1 cellular context compared by ENCODE assay signal in the genomic region with DNA sequence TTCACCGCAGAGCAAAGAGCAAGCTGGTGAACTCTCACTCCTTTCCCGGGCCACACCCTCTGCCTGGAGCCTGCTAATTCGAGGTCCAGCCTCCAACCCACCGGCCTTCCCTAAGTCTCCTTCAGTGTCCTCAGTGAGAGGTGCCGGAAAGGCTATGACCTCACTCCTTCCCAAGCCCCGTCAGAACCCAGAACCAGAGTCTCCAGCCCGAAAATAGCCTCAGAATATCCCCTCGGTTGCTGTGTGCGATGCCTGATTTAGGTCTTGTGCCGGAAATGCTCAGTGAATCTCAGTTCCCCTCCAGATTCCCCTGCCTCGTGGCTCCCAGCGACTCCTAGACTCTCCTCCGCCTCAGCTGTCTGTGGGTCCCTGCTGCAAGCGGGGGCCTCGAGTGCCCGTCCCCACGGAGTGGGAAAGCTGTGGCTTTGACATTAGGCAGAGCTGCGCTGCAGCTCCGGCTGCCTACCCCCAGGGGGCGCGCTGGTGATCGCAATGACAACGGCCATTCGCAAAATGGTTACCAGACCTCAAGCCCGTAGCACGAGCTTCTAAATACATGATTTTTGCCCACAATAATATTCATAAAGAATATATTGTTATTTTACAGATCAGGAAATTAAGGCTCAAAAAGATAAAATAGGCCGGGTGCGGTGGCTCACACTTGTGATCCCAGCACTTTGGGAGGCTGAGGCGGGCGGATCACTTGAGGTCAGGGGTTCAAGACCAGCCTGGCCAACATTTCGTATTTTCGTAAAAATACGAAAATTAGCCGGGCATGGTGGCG.
TF ChIP-seq lines count a peak whose summit lies in the region.

No MANE protein-coding gene starts in this region.

TF ChIP-seq in GM12878, 131 proteins besides CTCF, POLR2A, EP300 and RAD21 (continues in another document):
- TF ChIP-seq IRF4 (IDR thresholded peaks at IDR 0.05; ENCODE audit: low read depth, low read length) (peak; percentile 61; the same call in 1 of the 2 replicates), CBFB (IDR thresholded peaks at IDR 0.05; ENCODE audit: low read depth) (0 out of 2 replicates have a peak, but pooled peaks have one; percentile 45), RCOR1 (conservative IDR thresholded peaks at IDR 0.05; ENCODE audit: low read depth, low read length) (0 out of 2 replicates have a peak, but pooled peaks have one; percentile 52), MEF2B (IDR thresholded peaks at IDR 0.05; ENCODE audit: partially characterized antibody, poor library complexity, severe bottlenecking) (peak; percentile 26), NFIC (IDR thresholded peaks at IDR 0.05; ENCODE audit: low read depth, low read length) (0 out of 2 replicates have a peak, but pooled peaks have one; percentile 32), BRCA1 (IDR thresholded peaks at IDR 0.05; ENCODE audit: low read depth, low read length) (no peak), NFXL1 (IDR thresholded peaks at IDR 0.05; ENCODE audit: borderline replicate concordance) (no peak), MEF2A (IDR thresholded peaks at IDR 0.05; ENCODE audit: insufficient read depth, low read depth, low read length) (peak; percentile 72; the same call in 1 of the 2 replicates), MYB (IDR thresholded peaks at IDR 0.05; ENCODE audit: borderline replicate concordance, low read depth, low read length) (no peak), MTA3 (IDR thresholded peaks at IDR 0.05; ENCODE audit: borderline replicate concordance, low read length) (no peak; the same call in 1 of the 2 replicates), CREM (IDR thresholded peaks at IDR 0.05; ENCODE audit: low read depth) (peak; percentile 59; the same call in 1 of the 2 replicates), ZBED1 (IDR thresholded peaks at IDR 0.05; ENCODE audit: borderline replicate concordance) (0 out of 2 replicates have a peak, but pooled peaks have one; percentile 54), BHLHE40 (IDR thresholded peaks at IDR 0.05; ENCODE audit: borderline replicate concordance in 1 of 2, low read depth in 2 of 2, low read length in 1 of 2) (peak; percentile 36 to 58; a peak in 2 of 4 replicates), PAX5 (IDR thresholded peaks at IDR 0.05; ENCODE audit: borderline replicate concordance, low read depth, low read length) (no peak), SP1 (IDR thresholded peaks at IDR 0.05; ENCODE audit: low read depth, low read length) (peak; percentile 13), TBL1XR1 (IDR thresholded peaks at IDR 0.05; ENCODE audit: low read depth, low read length) (peak; percentile 67; the same call in 1 of the 2 replicates), TCF7 (IDR thresholded peaks at IDR 0.05; ENCODE audit: borderline replicate concordance) (no peak), SPI1 (IDR thresholded peaks at IDR 0.05; ENCODE audit: borderline replicate concordance, insufficient read depth, low read depth, low read length) (peak; percentile 84), SRF (IDR thresholded peaks at IDR 0.05; ENCODE audit: low read depth in 2 of 2, low read length in 2 of 2) (no peak), SMAD5 (IDR thresholded peaks at IDR 0.05; ENCODE audit: low read depth) (no peak), POU2F2 (IDR thresholded peaks at IDR 0.05; ENCODE audit: borderline replicate concordance, low read depth, low read length) (0 out of 3 replicates have a peak, but pooled peaks have one; percentile 17), EED (IDR thresholded peaks at IDR 0.05; ENCODE audit: low read depth) (peak; percentile 69), RUNX3 (IDR thresholded peaks at IDR 0.05; ENCODE audit: low read length) (peak; percentile 69), YY1 (IDR thresholded peaks at IDR 0.05; ENCODE audit: low read depth, low read length) (peak; percentile 97), MXI1 (IDR thresholded peaks at IDR 0.05; ENCODE audit: low read depth, low read length) (peak; percentile 39; the same call in 1 of the 2 replicates)
- TF ChIP-seq, protein P1, sequence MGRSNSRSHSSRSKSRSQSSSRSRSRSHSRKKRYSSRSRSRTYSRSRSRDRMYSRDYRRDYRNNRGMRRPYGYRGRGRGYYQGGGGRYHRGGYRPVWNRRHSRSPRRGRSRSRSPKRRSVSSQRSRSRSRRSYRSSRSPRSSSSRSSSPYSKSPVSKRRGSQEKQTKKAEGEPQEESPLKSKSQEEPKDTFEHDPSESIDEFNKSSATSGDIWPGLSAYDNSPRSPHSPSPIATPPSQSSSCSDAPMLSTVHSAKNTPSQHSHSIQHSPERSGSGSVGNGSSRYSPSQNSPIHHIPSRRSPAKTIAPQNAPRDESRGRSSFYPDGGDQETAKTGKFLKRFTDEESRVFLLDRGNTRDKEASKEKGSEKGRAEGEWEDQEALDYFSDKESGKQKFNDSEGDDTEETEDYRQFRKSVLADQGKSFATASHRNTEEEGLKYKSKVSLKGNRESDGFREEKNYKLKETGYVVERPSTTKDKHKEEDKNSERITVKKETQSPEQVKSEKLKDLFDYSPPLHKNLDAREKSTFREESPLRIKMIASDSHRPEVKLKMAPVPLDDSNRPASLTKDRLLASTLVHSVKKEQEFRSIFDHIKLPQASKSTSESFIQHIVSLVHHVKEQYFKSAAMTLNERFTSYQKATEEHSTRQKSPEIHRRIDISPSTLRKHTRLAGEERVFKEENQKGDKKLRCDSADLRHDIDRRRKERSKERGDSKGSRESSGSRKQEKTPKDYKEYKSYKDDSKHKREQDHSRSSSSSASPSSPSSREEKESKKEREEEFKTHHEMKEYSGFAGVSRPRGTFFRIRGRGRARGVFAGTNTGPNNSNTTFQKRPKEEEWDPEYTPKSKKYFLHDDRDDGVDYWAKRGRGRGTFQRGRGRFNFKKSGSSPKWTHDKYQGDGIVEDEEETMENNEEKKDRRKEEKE (IDR thresholded peaks at IDR 0.05): no peak
- TF ChIP-seq, protein P2, sequence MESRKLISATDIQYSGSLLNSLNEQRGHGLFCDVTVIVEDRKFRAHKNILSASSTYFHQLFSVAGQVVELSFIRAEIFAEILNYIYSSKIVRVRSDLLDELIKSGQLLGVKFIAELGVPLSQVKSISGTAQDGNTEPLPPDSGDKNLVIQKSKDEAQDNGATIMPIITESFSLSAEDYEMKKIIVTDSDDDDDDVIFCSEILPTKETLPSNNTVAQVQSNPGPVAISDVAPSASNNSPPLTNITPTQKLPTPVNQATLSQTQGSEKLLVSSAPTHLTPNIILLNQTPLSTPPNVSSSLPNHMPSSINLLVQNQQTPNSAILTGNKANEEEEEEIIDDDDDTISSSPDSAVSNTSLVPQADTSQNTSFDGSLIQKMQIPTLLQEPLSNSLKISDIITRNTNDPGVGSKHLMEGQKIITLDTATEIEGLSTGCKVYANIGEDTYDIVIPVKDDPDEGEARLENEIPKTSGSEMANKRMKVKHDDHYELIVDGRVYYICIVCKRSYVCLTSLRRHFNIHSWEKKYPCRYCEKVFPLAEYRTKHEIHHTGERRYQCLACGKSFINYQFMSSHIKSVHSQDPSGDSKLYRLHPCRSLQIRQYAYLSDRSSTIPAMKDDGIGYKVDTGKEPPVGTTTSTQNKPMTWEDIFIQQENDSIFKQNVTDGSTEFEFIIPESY (IDR thresholded peaks at IDR 0.05): no peak
- TF ChIP-seq, protein P3, sequence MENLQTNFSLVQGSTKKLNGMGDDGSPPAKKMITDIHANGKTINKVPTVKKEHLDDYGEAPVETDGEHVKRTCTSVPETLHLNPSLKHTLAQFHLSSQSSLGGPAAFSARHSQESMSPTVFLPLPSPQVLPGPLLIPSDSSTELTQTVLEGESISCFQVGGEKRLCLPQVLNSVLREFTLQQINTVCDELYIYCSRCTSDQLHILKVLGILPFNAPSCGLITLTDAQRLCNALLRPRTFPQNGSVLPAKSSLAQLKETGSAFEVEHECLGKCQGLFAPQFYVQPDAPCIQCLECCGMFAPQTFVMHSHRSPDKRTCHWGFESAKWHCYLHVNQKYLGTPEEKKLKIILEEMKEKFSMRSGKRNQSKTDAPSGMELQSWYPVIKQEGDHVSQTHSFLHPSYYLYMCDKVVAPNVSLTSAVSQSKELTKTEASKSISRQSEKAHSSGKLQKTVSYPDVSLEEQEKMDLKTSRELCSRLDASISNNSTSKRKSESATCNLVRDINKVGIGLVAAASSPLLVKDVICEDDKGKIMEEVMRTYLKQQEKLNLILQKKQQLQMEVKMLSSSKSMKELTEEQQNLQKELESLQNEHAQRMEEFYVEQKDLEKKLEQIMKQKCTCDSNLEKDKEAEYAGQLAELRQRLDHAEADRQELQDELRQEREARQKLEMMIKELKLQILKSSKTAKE (IDR thresholded peaks at IDR 0.05; ENCODE audit: low read depth, poor library complexity, severe bottlenecking): peak; percentile 17
- TF ChIP-seq, protein P4, sequence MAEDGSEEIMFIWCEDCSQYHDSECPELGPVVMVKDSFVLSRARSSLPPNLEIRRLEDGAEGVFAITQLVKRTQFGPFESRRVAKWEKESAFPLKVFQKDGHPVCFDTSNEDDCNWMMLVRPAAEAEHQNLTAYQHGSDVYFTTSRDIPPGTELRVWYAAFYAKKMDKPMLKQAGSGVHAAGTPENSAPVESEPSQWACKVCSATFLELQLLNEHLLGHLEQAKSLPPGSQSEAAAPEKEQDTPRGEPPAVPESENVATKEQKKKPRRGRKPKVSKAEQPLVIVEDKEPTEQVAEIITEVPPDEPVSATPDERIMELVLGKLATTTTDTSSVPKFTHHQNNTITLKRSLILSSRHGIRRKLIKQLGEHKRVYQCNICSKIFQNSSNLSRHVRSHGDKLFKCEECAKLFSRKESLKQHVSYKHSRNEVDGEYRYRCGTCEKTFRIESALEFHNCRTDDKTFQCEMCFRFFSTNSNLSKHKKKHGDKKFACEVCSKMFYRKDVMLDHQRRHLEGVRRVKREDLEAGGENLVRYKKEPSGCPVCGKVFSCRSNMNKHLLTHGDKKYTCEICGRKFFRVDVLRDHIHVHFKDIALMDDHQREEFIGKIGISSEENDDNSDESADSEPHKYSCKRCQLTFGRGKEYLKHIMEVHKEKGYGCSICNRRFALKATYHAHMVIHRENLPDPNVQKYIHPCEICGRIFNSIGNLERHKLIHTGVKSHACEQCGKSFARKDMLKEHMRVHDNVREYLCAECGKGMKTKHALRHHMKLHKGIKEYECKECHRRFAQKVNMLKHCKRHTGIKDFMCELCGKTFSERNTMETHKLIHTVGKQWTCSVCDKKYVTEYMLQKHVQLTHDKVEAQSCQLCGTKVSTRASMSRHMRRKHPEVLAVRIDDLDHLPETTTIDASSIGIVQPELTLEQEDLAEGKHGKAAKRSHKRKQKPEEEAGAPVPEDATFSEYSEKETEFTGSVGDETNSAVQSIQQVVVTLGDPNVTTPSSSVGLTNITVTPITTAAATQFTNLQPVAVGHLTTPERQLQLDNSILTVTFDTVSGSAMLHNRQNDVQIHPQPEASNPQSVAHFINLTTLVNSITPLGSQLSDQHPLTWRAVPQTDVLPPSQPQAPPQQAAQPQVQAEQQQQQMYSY (CRISPR knock-in tag; IDR thresholded peaks at IDR 0.05): no peak
- TF ChIP-seq, protein P5, sequence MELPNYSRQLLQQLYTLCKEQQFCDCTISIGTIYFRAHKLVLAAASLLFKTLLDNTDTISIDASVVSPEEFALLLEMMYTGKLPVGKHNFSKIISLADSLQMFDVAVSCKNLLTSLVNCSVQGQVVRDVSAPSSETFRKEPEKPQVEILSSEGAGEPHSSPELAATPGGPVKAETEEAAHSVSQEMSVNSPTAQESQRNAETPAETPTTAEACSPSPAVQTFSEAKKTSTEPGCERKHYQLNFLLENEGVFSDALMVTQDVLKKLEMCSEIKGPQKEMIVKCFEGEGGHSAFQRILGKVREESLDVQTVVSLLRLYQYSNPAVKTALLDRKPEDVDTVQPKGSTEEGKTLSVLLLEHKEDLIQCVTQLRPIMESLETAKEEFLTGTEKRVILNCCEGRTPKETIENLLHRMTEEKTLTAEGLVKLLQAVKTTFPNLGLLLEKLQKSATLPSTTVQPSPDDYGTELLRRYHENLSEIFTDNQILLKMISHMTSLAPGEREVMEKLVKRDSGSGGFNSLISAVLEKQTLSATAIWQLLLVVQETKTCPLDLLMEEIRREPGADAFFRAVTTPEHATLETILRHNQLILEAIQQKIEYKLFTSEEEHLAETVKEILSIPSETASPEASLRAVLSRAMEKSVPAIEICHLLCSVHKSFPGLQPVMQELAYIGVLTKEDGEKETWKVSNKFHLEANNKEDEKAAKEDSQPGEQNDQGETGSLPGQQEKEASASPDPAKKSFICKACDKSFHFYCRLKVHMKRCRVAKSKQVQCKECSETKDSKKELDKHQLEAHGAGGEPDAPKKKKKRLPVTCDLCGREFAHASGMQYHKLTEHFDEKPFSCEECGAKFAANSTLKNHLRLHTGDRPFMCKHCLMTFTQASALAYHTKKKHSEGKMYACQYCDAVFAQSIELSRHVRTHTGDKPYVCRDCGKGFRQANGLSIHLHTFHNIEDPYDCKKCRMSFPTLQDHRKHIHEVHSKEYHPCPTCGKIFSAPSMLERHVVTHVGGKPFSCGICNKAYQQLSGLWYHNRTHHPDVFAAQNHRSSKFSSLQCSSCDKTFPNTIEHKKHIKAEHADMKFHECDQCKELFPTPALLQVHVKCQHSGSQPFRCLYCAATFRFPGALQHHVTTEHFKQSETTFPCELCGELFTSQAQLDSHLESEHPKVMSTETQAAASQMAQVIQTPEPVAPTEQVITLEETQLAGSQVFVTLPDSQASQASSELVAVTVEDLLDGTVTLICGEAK (IDR thresholded peaks at IDR 0.05; ENCODE audit: borderline replicate concordance): no peak; the same call in 1 of the 2 replicates
- TF ChIP-seq, protein P6, sequence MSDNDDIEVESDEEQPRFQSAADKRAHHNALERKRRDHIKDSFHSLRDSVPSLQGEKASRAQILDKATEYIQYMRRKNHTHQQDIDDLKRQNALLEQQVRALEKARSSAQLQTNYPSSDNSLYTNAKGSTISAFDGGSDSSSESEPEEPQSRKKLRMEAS (IDR thresholded peaks at IDR 0.05; ENCODE audit: low read depth, low read length): peak; percentile 78; the same call in 1 of the 2 replicates
- TF ChIP-seq, protein P7, sequence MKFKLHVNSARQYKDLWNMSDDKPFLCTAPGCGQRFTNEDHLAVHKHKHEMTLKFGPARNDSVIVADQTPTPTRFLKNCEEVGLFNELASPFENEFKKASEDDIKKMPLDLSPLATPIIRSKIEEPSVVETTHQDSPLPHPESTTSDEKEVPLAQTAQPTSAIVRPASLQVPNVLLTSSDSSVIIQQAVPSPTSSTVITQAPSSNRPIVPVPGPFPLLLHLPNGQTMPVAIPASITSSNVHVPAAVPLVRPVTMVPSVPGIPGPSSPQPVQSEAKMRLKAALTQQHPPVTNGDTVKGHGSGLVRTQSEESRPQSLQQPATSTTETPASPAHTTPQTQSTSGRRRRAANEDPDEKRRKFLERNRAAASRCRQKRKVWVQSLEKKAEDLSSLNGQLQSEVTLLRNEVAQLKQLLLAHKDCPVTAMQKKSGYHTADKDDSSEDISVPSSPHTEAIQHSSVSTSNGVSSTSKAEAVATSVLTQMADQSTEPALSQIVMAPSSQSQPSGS (IDR thresholded peaks at IDR 0.05; ENCODE audit: low read length): peak; percentile 63; the same call in 1 of the 2 replicates
- TF ChIP-seq, protein P8, sequence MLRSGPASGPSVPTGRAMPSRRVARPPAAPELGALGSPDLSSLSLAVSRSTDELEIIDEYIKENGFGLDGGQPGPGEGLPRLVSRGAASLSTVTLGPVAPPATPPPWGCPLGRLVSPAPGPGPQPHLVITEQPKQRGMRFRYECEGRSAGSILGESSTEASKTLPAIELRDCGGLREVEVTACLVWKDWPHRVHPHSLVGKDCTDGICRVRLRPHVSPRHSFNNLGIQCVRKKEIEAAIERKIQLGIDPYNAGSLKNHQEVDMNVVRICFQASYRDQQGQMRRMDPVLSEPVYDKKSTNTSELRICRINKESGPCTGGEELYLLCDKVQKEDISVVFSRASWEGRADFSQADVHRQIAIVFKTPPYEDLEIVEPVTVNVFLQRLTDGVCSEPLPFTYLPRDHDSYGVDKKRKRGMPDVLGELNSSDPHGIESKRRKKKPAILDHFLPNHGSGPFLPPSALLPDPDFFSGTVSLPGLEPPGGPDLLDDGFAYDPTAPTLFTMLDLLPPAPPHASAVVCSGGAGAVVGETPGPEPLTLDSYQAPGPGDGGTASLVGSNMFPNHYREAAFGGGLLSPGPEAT (IDR thresholded peaks at IDR 0.05; ENCODE audit: low read depth): peak; percentile 47; the same call in 1 of the 2 replicates
